In genomic region chr3:80331768-80332167, GRCh38 we compare ENCODE assay signal across 21 cellular contexts.
"Had no signal": no experiment of that assay in that cellular context is flagged by ENCODE, and none has a peak within 500 bp of the region (broad histone marks: within the 10 kb centered on the region; RNA-seq: fewer than 3 reads in every experiment).

No MANE protein-coding gene starts in this region.

- DNase-seq: activated B cell treated with CpG ODN at 0.5 μM for 24 hours; activated CD4-positive, alpha-beta T cell treated with anti-CD3 and anti-CD28 coated beads for 36 hours; activated CD4-positive, alpha-beta T cell treated with anti-CD3 and anti-CD28 coated beads, Interleukin-2, amount 50 U/mL, for 48 hours; activated CD8-positive, alpha-beta memory T cell treated with anti-CD3 and anti-CD28 coated beads, Interleukin-2, amount 50 U/mL, for 48 hours; activated naive CD4-positive, alpha-beta T cell treated with Interleukin-2 at 50 U/mL for 16 hours; activated naive CD8-positive, alpha-beta T cell treated with anti-CD3 and anti-CD28 coated beads for 36 hours; activated T-cell treated with anti-CD3 and anti-CD28 coated beads, Interleukin-2, amount 50 U/mL, for 4 hours; central memory CD4-positive, alpha-beta T cell; effector memory CD8-positive, alpha-beta T cell; heart right ventricle; islet precursor cell; left cardiac atrium; ovary; psoas muscle; spleen; stimulated activated CD4-positive, alpha-beta T cell treated with anti-CD3 and anti-CD28 coated beads, Interleukin-4, amount 100 ng/mL, for 4 hours; stimulated activated naive CD8-positive, alpha-beta T cell treated with anti-CD3 and anti-CD28 coated beads, Interleukin-15, Interleukin-2, amounts not matched to agents 100 U/mL and 50 U/mL, for 24 hours; T1000; upper lobe of left lung had no signal

- ATAC-seq: activated CD4-positive, alpha-beta T cell treated with anti-CD3 and anti-CD28 coated beads for 36 hours; activated T-cell treated with anti-CD3 and anti-CD28 coated beads, Interleukin-2, amount 50 U/mL, for 4 hours; effector memory CD8-positive, alpha-beta T cell; esophagus mucosa; gastroesophageal sphincter; heart right ventricle; left cardiac atrium; psoas muscle; stimulated activated naive CD8-positive, alpha-beta T cell treated with anti-CD3 and anti-CD28 coated beads, Interleukin-15, Interleukin-2, amounts not matched to agents 100 U/mL and 50 U/mL, for 24 hours had no signal
